2 cellular contexts compared by ENCODE assay signal in genomic region chr6:30462482-30462881, GRCh38.
TF ChIP-seq lines count a peak whose summit lies in the region.

No MANE protein-coding gene starts in this region.

TF ChIP-seq in SK-N-SH, 30 proteins besides CTCF, POLR2A, EP300 and RAD21:
- TF ChIP-seq ZBTB33 (IDR thresholded peaks at IDR 0.05; ENCODE audit: borderline replicate concordance, low read depth), result no peak
- 0 out of 2 replicates have a peak, but pooled peaks have one; percentile 64 for TF ChIP-seq EZH2phosphoT487 (IDR thresholded peaks at IDR 0.05; ENCODE audit: borderline replicate concordance, low read depth)

TF ChIP-seq in SK-N-SH treated with all-trans-retinoic acid at 6 μM for 48 hours, 23 proteins besides CTCF, POLR2A, EP300 and RAD21:
- no peak for TF ChIP-seq ESRRG (CRISPR knock-in tag; IDR thresholded peaks at IDR 0.05)
- no peak for TF ChIP-seq ZFP3 (CRISPR knock-in tag; IDR thresholded peaks at IDR 0.05)
- no peak for TF ChIP-seq ZNF565 (CRISPR knock-in tag; conservative IDR thresholded peaks at IDR 0.05; ENCODE audit: low read depth)
